In the genomic region with DNA sequence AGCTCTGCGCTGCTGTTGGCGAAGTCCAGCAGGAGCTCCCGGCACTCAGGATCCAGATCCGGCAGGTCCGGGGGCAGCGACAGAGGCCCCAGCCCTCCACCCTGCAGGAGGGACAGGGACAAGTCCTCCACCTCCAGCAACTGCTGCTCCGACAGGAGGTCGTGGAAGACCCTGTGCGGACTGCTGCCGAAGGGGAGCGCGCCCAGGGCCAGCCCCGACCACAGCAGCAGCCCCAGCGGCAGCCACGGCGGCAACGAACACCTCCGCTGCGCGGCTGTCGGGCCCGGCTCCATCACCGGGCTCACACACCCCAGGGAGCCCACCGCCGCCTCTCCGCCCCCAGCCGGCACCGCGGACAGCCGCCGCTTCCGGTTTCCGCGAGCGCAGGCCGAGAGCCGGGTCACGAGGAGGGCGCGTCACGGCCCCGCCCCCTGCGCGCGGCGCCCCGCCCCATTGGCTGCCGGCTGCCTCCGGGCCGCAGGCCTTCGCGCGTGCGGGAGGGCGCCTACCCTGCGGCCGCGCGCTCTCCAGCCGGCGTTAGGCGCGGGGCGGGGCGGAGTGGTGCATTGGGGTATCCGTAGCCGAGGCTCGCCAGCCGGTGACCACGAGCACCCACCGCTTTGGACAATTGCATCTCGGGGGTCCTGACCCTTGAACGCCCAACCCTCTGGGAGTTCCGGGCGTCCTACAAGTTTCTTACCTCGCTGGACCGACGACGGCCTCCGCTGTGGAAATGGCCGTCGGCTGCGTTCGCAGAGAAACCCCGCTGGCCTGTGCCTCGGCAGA, we compare ENCODE assay signal across 1 cellular context.
TF ChIP-seq lines count a peak whose summit lies in the region.

Gene OSTM1 (minus strand): TSS at position 383 of the 786 bp plus-strand sequence. CDS start 90 bp downstream, at position 293.

TF ChIP-seq in K562, 482 proteins besides CTCF, POLR2A, EP300 and RAD21 (continued from another document and continues in another):
- TF ChIP-seq RBM15 (IDR thresholded peaks at IDR 0.05; ENCODE audit: insufficient read depth, low read length): no peak
- TF ChIP-seq CHD2 (IDR thresholded peaks at IDR 0.05; ENCODE audit: low read depth, low read length): no peak
- peak; percentile 92 for TF ChIP-seq E2F3 (CRISPR knock-in tag; IDR thresholded peaks at IDR 0.05)
- no peak for TF ChIP-seq ZNF318 (IDR thresholded peaks at IDR 0.05; ENCODE audit: borderline replicate concordance in 1 of 2, low read depth in 1 of 2)
- TF ChIP-seq TEAD2 (tag; IDR thresholded peaks at IDR 0.05): no peak
- TF ChIP-seq, protein P1, sequence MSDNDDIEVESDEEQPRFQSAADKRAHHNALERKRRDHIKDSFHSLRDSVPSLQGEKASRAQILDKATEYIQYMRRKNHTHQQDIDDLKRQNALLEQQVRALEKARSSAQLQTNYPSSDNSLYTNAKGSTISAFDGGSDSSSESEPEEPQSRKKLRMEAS (CRISPR knock-in tag; IDR thresholded peaks at IDR 0.05): peak; percentile 92
- TF ChIP-seq ADNP (tag; IDR thresholded peaks at IDR 0.05): no peak
- TF ChIP-seq ZNF592 (IDR thresholded peaks at IDR 0.05): peak; percentile 94; the same call in 1 of the 2 replicates
- no peak for TF ChIP-seq WHSC1 (IDR thresholded peaks at IDR 0.05; ENCODE audit: low read length)
- no peak for TF ChIP-seq KDM2B (CRISPR knock-in tag; IDR thresholded peaks at IDR 0.05)
- TF ChIP-seq FOXP4 (CRISPR knock-in tag; IDR thresholded peaks at IDR 0.05; ENCODE audit: borderline replicate concordance): no peak; the same call in 1 of the 2 replicates
- no peak for TF ChIP-seq CUX1 (CRISPR knock-in tag; IDR thresholded peaks at IDR 0.05)
- no peak for TF ChIP-seq PCBP1 (IDR thresholded peaks at IDR 0.05; ENCODE audit: low read depth, low read length, poor library complexity, severe bottlenecking)
- TF ChIP-seq, protein P2, sequence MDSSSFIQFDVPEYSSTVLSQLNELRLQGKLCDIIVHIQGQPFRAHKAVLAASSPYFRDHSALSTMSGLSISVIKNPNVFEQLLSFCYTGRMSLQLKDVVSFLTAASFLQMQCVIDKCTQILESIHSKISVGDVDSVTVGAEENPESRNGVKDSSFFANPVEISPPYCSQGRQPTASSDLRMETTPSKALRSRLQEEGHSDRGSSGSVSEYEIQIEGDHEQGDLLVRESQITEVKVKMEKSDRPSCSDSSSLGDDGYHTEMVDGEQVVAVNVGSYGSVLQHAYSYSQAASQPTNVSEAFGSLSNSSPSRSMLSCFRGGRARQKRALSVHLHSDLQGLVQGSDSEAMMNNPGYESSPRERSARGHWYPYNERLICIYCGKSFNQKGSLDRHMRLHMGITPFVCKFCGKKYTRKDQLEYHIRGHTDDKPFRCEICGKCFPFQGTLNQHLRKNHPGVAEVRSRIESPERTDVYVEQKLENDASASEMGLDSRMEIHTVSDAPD (CRISPR knock-in tag; IDR thresholded peaks at IDR 0.05): no peak
- TF ChIP-seq, protein P3, sequence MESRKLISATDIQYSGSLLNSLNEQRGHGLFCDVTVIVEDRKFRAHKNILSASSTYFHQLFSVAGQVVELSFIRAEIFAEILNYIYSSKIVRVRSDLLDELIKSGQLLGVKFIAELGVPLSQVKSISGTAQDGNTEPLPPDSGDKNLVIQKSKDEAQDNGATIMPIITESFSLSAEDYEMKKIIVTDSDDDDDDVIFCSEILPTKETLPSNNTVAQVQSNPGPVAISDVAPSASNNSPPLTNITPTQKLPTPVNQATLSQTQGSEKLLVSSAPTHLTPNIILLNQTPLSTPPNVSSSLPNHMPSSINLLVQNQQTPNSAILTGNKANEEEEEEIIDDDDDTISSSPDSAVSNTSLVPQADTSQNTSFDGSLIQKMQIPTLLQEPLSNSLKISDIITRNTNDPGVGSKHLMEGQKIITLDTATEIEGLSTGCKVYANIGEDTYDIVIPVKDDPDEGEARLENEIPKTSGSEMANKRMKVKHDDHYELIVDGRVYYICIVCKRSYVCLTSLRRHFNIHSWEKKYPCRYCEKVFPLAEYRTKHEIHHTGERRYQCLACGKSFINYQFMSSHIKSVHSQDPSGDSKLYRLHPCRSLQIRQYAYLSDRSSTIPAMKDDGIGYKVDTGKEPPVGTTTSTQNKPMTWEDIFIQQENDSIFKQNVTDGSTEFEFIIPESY (CRISPR knock-in tag; IDR thresholded peaks at IDR 0.05): peak; percentile 80
- TF ChIP-seq KAT2B (IDR thresholded peaks at IDR 0.05; ENCODE audit: low read depth, low read length): no peak
- TF ChIP-seq ZBTB7A (IDR thresholded peaks at IDR 0.05; ENCODE audit: borderline replicate concordance, control insufficient read depth, low read depth, low read length): peak; percentile 81; the same call in 1 of the 2 replicates
- TF ChIP-seq ZNF551 (CRISPR knock-in tag; IDR thresholded peaks at IDR 0.05): no peak
- TF ChIP-seq, protein P4, sequence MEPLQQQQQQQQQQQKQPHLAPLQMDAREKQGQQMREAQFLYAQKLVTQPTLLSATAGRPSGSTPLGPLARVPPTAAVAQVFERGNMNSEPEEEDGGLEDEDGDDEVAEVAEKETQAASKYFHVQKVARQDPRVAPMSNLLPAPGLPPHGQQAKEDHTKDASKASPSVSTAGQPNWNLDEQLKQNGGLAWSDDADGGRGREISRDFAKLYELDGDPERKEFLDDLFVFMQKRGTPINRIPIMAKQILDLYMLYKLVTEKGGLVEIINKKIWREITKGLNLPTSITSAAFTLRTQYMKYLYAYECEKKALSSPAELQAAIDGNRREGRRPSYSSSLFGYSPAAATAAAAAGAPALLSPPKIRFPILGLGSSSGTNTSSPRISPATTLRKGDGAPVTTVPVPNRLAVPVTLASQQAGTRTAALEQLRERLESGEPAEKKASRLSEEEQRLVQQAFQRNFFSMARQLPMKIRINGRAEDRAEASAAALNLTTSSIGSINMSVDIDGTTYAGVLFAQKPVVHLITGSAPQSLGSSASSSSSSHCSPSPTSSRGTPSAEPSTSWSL (CRISPR knock-in tag; IDR thresholded peaks at IDR 0.05; ENCODE audit: borderline replicate concordance): peak; percentile 76; the same call in 1 of the 2 replicates
